ENCODE assay signal across 7 cellular contexts in the genomic region with DNA sequence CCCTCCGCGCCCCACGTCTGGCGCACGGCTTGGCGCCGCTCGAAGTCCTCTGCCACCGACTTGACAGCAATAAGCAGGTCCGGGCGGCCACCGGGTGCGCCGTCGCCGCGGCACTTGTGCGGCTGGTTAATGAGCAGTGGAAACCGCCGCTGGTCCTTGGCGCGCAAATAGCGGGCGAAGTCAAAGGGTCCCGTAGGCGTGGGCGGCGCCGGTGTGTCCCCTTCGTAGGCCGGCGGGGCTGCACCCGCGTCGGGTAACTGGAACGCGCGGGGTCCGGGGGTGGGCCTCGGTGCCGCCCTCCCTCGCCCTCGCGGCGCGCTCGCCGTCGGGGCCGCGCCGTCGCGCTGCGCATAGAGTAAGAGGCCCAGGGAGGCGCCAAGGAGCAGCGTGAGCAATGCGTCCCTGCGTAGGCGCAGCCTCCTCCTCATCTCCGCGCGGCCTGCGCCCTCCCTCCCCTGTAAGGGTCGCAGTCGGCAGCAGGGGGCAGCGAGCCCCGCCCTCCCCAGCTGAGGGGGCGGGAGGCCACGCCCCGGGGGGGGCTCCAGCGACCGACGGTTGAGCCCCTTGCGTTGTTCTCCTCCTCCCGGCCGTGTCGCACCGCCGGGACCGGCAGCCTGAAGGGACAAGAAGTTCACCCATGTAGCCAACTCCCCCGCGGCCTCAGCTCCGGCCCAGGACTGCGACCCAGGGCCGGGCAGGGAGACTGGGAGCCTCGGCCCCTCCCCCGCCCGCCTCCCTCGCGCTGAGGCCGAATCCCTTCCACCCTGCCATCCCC. TPM values are rescaled to one million over a fixed set of nuclear protein-coding genes. Genes with fewer than 3 reads are reported as not detected.
DNase-seq lines count a peak whose midpoint lies in the region; ATAC-seq, FAIRE-seq and TF ChIP-seq lines count a peak whose summit lies in the region.

No MANE protein-coding gene starts in this region.

- no peak overlapping the region for H4K91ac ChIP-seq in H1 (replicated peaks; ENCODE audit: insufficient read length, low read length)

- no peak overlapping the region for H2AK5ac ChIP-seq in H1 (ENCODE audit: low read depth, low read length)

- H3K27me3 ChIP-seq in H1 (replicated peaks in 1 of 4; ENCODE audit: control insufficient read depth in 3 of 4, extremely low read depth in 1 of 4, insufficient read depth in 3 of 4, low read length in 3 of 4) (peaks cover 27 to 49% (median 41%) of the 10 kb centered on the region in 4 experiments), mononuclear cell (ENCODE audit: insufficient read depth, low read length) (peaks cover 21% of the 10 kb centered on the region), tibial artery (peaks cover 0 to 4% of the 10 kb centered on the region in 2 donors)

- peak; percentile 51 for DNase-seq in T-helper 2 cell treated with Interferon-gamma antibody and Interleukin-4, amounts not matched to agents 5 μg/mL and 100 μg/mL, for 36 hours (ENCODE audit: low spot score)
- DNase-seq in H1 (ENCODE audit: low read depth in 1 of 2, low spot score in 2 of 2) (peak in 1 of 2 experiments; percentile 94), tibial artery (peak in 1 of 2 donors; percentile 50), A172 (ENCODE audit: low spot score) (no peak)

- H2AFZ ChIP-seq in H1 (ENCODE audit: low read length), result no peak overlapping the region; the same call in 1 of the 2 replicates

- no peaks in the 10 kb centered on the region; a peak in 1 of 4 replicates for H3K9me3 ChIP-seq in H1 (ENCODE audit: insufficient read depth in 2 of 2, low read depth in 1 of 2, low read length in 1 of 2)
- no peaks in the 10 kb centered on the region for H3K9me3 ChIP-seq in mononuclear cell (ENCODE audit: low read depth, low read length)
- H3K9me3 ChIP-seq in tibial artery, result no peaks in the 10 kb centered on the region

- H3K23me2 ChIP-seq in H1 (ENCODE audit: low read depth, low read length), result peaks cover 17% of the 10 kb centered on the region; the same call in 1 of the 2 replicates

- no peak overlapping the region for H3K23ac ChIP-seq in H1 (ENCODE audit: insufficient read length)

- peak in 2 of 3 experiments; percentile 31 to 34; a peak in 2 of 4 replicates for TF ChIP-seq CTCF in H1 (IDR thresholded peaks at IDR 0.05; ENCODE audit: control extremely low read depth in 1 of 3, insufficient read depth in 1 of 3, low read depth in 1 of 3, low read length in 3 of 3)
- peak in 1 of 2 experiments; percentile 4 for TF ChIP-seq CTCF in tibial artery (IDR thresholded peaks at IDR 0.05)

- no peak overlapping the region for H2BK120ac ChIP-seq in H1 (replicated peaks; ENCODE audit: low read depth, low read length)

- no peak overlapping the region for H3K27ac Mint-ChIP-seq in T-helper 2 cell treated with Interferon-gamma antibody and Interleukin-4, amounts not matched to agents 5 μg/mL and 100 μg/mL, for 36 hours

- H3K4ac ChIP-seq in H1 (replicated peaks; ENCODE audit: insufficient read length, low read depth, low read length), result no peak overlapping the region

- no peak overlapping the region for H3K27ac ChIP-seq in H1 (ENCODE audit: low read depth, low read length)
- peak overlapping the region; percentile 89 to 94 for H3K27ac ChIP-seq in tibial artery

- H3K36me3 Mint-ChIP-seq in T-helper 2 cell treated with Interferon-gamma antibody and Interleukin-4, amounts not matched to agents 5 μg/mL and 100 μg/mL, for 36 hours (ENCODE audit: low read depth), result peaks cover 34% of the 10 kb centered on the region

- ATAC-seq in GM18867 (IDR thresholded peaks at IDR 0.05; ENCODE audit: unreplicated experiment), result peak; percentile 10
- ATAC-seq in HG03025 (IDR thresholded peaks at IDR 0.05; ENCODE audit: low FRiP score, unreplicated experiment), result peak; percentile 25

- H3K27me3 Mint-ChIP-seq in T-helper 2 cell treated with Interferon-gamma antibody and Interleukin-4, amounts not matched to agents 5 μg/mL and 100 μg/mL, for 36 hours (ENCODE audit: low read depth), result no peaks in the 10 kb centered on the region

- H3K4me1 ChIP-seq in H1 (replicated peaks in 1 of 4; ENCODE audit: control insufficient read depth in 3 of 4, insufficient read depth in 4 of 4, low read length in 3 of 4) (peaks cover 0 to 11% (median 9%) of the 10 kb centered on the region in 4 experiments; a peak in 5 of 7 replicates), mononuclear cell (ENCODE audit: insufficient read depth, low read length) (peaks cover 22% of the 10 kb centered on the region), tibial artery (peaks cover 0 to 29% (median 19%) of the 10 kb centered on the region in 4 donors)

- no peak for TF ChIP-seq EP300 in H1 (IDR thresholded peaks at IDR 0.05; ENCODE audit: borderline replicate concordance in 1 of 2, low read depth in 2 of 2, low read length in 2 of 2)

- no peaks in the 10 kb centered on the region for H3K79me2 ChIP-seq in H1 (ENCODE audit: control insufficient read depth in 1 of 2, insufficient read depth in 2 of 2, low read length in 2 of 2)

- TF ChIP-seq RAD21 in H1 (IDR thresholded peaks at IDR 0.05 in 1 of 2, conservative IDR thresholded peaks at IDR 0.05 in 1 of 2; ENCODE audit: low read depth in 2 of 2, low read length in 2 of 2), result peak in 1 of 2 experiments; percentile 1; a peak in 1 of 4 replicates

- H3K4me1 Mint-ChIP-seq in T-helper 2 cell treated with Interferon-gamma antibody and Interleukin-4, amounts not matched to agents 5 μg/mL and 100 μg/mL, for 36 hours (ENCODE audit: low read depth), result peaks cover 19% of the 10 kb centered on the region

- no peak for FAIRE-seq in H1 (lab: Jason Lieb, UNC)

- H2BK12ac ChIP-seq in H1 (ENCODE audit: low read depth, low read length), result no peak overlapping the region

- no peak overlapping the region; the same call in 1 of the 2 replicates for H2BK5ac ChIP-seq in H1 (ENCODE audit: low read depth, low read length)

- peak overlapping the region; percentile 80 to 92 for H3K4me2 ChIP-seq in H1 (ENCODE audit: insufficient read depth in 1 of 2, low read depth in 2 of 2, low read length in 2 of 2)

- H3K36me3 ChIP-seq in H1 (ENCODE audit: control insufficient read depth in 2 of 4, insufficient read depth in 4 of 4, low read length in 3 of 4), result peaks cover 11 to 18% (median 16%) of the 10 kb centered on the region in 4 experiments; a peak in 5 of 8 replicates
- H3K36me3 ChIP-seq in tibial artery, result peaks cover 8 to 39% (median 26%) of the 10 kb centered on the region in 3 donors

- H3K4me3 Mint-ChIP-seq in T-helper 2 cell treated with Interferon-gamma antibody and Interleukin-4, amounts not matched to agents 5 μg/mL and 100 μg/mL, for 36 hours, result peak overlapping the region; percentile 70

- intact Hi-C loops in tibial artery (cut with DNase I; ENCODE audit: low total_unique reads), result no loop called here

- peak overlapping the region; percentile 62 to 75 (median 72) for H3K4me3 ChIP-seq in H1 (ENCODE audit: extremely low read depth in 1 of 4, insufficient read depth in 2 of 4, low read depth in 3 of 4, low read length in 4 of 4)
- H3K4me3 ChIP-seq in mononuclear cell (ENCODE audit: low read length), result peak overlapping the region; percentile 30
- H3K4me3 ChIP-seq in tibial artery, result peak overlapping the region; percentile 63 to 70

- peaks cover 3 to 26% of the 10 kb centered on the region in 2 experiments for H4K20me1 ChIP-seq in H1 (replicated peaks in 1 of 2; ENCODE audit: control insufficient read depth in 1 of 2, insufficient read depth in 2 of 2, low read length in 2 of 2)

- H3K56ac ChIP-seq in H1 (replicated peaks; ENCODE audit: insufficient read length, low read depth, low read length), result peak overlapping the region; percentile 39

- H3K18ac ChIP-seq in H1 (ENCODE audit: extremely low read depth, low read length), result peak overlapping the region; percentile 97; the same call in 1 of the 2 replicates

- H2BK15ac ChIP-seq in H1 (ENCODE audit: low read length), result no peak overlapping the region

- H3K9ac ChIP-seq in H1 (replicated peaks in 1 of 4; ENCODE audit: extremely low read depth in 1 of 4, low read depth in 3 of 4, low read length in 3 of 4), result peak overlapping the region in 2 of 4 experiments; percentile 42 to 45; a peak in 2 of 7 replicates

- H4K8ac ChIP-seq in H1 (ENCODE audit: extremely low read depth, insufficient read depth, low read length), result peak overlapping the region; percentile 96

- POLR2A ChIA-PET in H1 (lab: Charles Lee; ENCODE audit: partially characterized antibody), result interaction anchor here (0.9 to 2.5 kb wide), 9 partner anchors 12 to 175 kb away, joined by 3 to 12 read pairs (median 5); a partner anchor contains a TSS

- 5% methylated on average over 44 of the region's 92 CpGs; no CpG with 5 or more reads in 1 of the 2 experiments for WGBS in H1 (ENCODE audit: extremely low coverage in 1 of 2, insufficient coverage in 1 of 2, insufficient read length in 1 of 2, insufficient replicate concordance in 2 of 2, low coverage in 1 of 2, low lambda C conversion rate in 2 of 2, missing lambda C conversion rate in 1 of 2), 2 experiments

- no peaks in the 10 kb centered on the region for H3K79me1 ChIP-seq in H1 (ENCODE audit: low read depth, low read length)

- peak overlapping the region; percentile 83 for H4K5ac ChIP-seq in H1 (ENCODE audit: insufficient read length, low read depth, low read length)

- H3K14ac ChIP-seq in H1 (ENCODE audit: insufficient read length), result no peak overlapping the region

- TF ChIP-seq POLR2A in H1 (IDR thresholded peaks at IDR 0.05; ENCODE audit: control extremely low read depth in 1 of 2, low read depth in 2 of 2, low read length in 2 of 2), result peak in 1 of 2 experiments; percentile 36; a peak in 1 of 3 replicates

- H3K9me3 Mint-ChIP-seq in T-helper 2 cell treated with Interferon-gamma antibody and Interleukin-4, amounts not matched to agents 5 μg/mL and 100 μg/mL, for 36 hours, result no peaks in the 10 kb centered on the region

- no peak overlapping the region for H2BK20ac ChIP-seq in H1 (ENCODE audit: low read length)

- CTCF ChIA-PET in H1 (lab: Charles Lee; ENCODE audit: partially characterized antibody), result interaction anchor here (0.6 to 14.1 kb wide), 23 partner anchors 9 to 364 kb away, joined by 3 to 291 read pairs (median 4); a partner anchor contains a TSS

RNA-seq across cellular contexts. Expression of a gene that starts 0.6 kb away (rescaled TPM):
- total RNA-seq in H1 (2021; fragmentation: NEBNext Ultra II Directional; extraction: Animal tissue kit (Norgen Biotek cat#: 25700)), result 3.5 and 4.7 TPM in 2 replicates
- 9.0 and 10.2 TPM in 2 replicates for polyA plus RNA-seq in H1 (2011; rRNA removed)
- 8.5 TPM for polyA plus RNA-seq in H1 (2011; cell fraction: cytosol; rRNA removed)
- polyA plus RNA-seq in H1 (2011; cell fraction: nucleus; rRNA removed), result 7.6 TPM
- polyA plus RNA-seq in H1 (2012, experiment 1 of 2), result 3.4 to 6.6 TPM (median 5.1 TPM) in 4 replicates
- polyA plus RNA-seq in H1 (2012, experiment 2 of 2), result 4.4 TPM
- polyA plus RNA-seq in H1 (2013, experiment 1 of 2), result 3.9 TPM
- polyA plus RNA-seq in H1 (2013, experiment 2 of 2), result 4.1 TPM
- polyA minus RNA-seq in H1 (2011; rRNA and poly(A)+ RNA removed), result 5.1 and 6.2 TPM in 2 replicates
- 6.9 TPM for polyA minus RNA-seq in H1 (2011; cell fraction: cytosol; rRNA and poly(A)+ RNA removed)
- 7.0 TPM for polyA minus RNA-seq in H1 (2011; cell fraction: nucleus; rRNA and poly(A)+ RNA removed)
- total RNA-seq in mononuclear cell, result 2.0 TPM
- 63.0 and 65.1 TPM in 2 replicates for total RNA-seq in A172 (2014; rRNA removed; shearing (Covaris generic))

RNA-seq across cellular contexts. Expression of a gene that starts 9.5 kb away (rescaled TPM):
- 0.19 and 0.29 TPM in 2 replicates for total RNA-seq in H1 (2021; fragmentation: NEBNext Ultra II Directional; extraction: Animal tissue kit (Norgen Biotek cat#: 25700))
- 0.50 and 0.60 TPM in 2 replicates for polyA plus RNA-seq in H1 (2011; rRNA removed)
- 0.89 TPM for polyA plus RNA-seq in H1 (2011; cell fraction: cytosol; rRNA removed)
- 0.68 TPM for polyA plus RNA-seq in H1 (2011; cell fraction: nucleus; rRNA removed)
- 0.24 to 0.53 TPM (median 0.46 TPM) in 4 replicates for polyA plus RNA-seq in H1 (2012, experiment 1 of 2)
- 0.35 TPM for polyA plus RNA-seq in H1 (2012, experiment 2 of 2)
- 0.14 TPM for polyA plus RNA-seq in H1 (2013, experiment 1 of 2)
- polyA plus RNA-seq in H1 (2013, experiment 2 of 2), result 0.17 TPM
- polyA minus RNA-seq in H1 (2011; rRNA and poly(A)+ RNA removed), result 0.22 TPM in 1 of 2 replicates, not detected in the other
- 0.95 TPM for polyA minus RNA-seq in H1 (2011; cell fraction: cytosol; rRNA and poly(A)+ RNA removed)
- polyA minus RNA-seq in H1 (2011; cell fraction: nucleus; rRNA and poly(A)+ RNA removed), result 0.60 TPM
- total RNA-seq in mononuclear cell, result 18.4 TPM
- total RNA-seq in A172 (2014; rRNA removed; shearing (Covaris generic)), result 28.9 and 36.1 TPM in 2 replicates

RNA-seq across cellular contexts. Expression of a gene that starts 9.5 kb away (rescaled TPM):
- total RNA-seq in H1 (2021; fragmentation: NEBNext Ultra II Directional; extraction: Animal tissue kit (Norgen Biotek cat#: 25700)), result not detected in 2 replicates
- polyA plus RNA-seq in H1 (2011; rRNA removed), result 0.11 and 0.67 TPM in 2 replicates
- 0.26 TPM for polyA plus RNA-seq in H1 (2011; cell fraction: cytosol; rRNA removed)
- polyA plus RNA-seq in H1 (2011; cell fraction: nucleus; rRNA removed), result 0.81 TPM
- polyA plus RNA-seq in H1 (2012, experiment 1 of 2), result 0.13 to 0.43 TPM in 2 of 4 replicates, not detected in the others
- not detected for polyA plus RNA-seq in H1 (2012, experiment 2 of 2)
- polyA plus RNA-seq in H1 (2013, experiment 1 of 2), result 0.12 TPM
- polyA plus RNA-seq in H1 (2013, experiment 2 of 2), result not detected
- polyA minus RNA-seq in H1 (2011; rRNA and poly(A)+ RNA removed), result not detected in 2 replicates
- polyA minus RNA-seq in H1 (2011; cell fraction: cytosol; rRNA and poly(A)+ RNA removed), result 2.0 TPM
- polyA minus RNA-seq in H1 (2011; cell fraction: nucleus; rRNA and poly(A)+ RNA removed), result not detected
- total RNA-seq in mononuclear cell, result 8.5 TPM
- total RNA-seq in A172 (2014; rRNA removed; shearing (Covaris generic)), result 7.3 and 9.0 TPM in 2 replicates

RNA-seq across cellular contexts. Expression of a gene that starts 14.3 kb away (rescaled TPM):
- total RNA-seq in H1 (2021; fragmentation: NEBNext Ultra II Directional; extraction: Animal tissue kit (Norgen Biotek cat#: 25700)), result not detected in 2 replicates
- polyA plus RNA-seq in H1 (2011; rRNA removed), result 0.14 and 0.93 TPM in 2 replicates
- 0.92 TPM for polyA plus RNA-seq in H1 (2011; cell fraction: cytosol; rRNA removed)
- polyA plus RNA-seq in H1 (2011; cell fraction: nucleus; rRNA removed), result 8.0 TPM
- 0.62 to 1.0 TPM (median 0.74 TPM) in 3 of 4 replicates, not detected in the other for polyA plus RNA-seq in H1 (2012, experiment 1 of 2)
- polyA plus RNA-seq in H1 (2012, experiment 2 of 2), result not detected
- polyA plus RNA-seq in H1 (2013, experiment 1 of 2), result 0.20 TPM
- 0.11 TPM for polyA plus RNA-seq in H1 (2013, experiment 2 of 2)
- polyA minus RNA-seq in H1 (2011; rRNA and poly(A)+ RNA removed), result not detected in 2 replicates
- polyA minus RNA-seq in H1 (2011; cell fraction: cytosol; rRNA and poly(A)+ RNA removed), result not detected
- polyA minus RNA-seq in H1 (2011; cell fraction: nucleus; rRNA and poly(A)+ RNA removed), result not detected
- total RNA-seq in mononuclear cell, result 2.7 TPM
- total RNA-seq in A172 (2014; rRNA removed; shearing (Covaris generic)), result 5.8 and 10.9 TPM in 2 replicates

RNA-seq across cellular contexts. Expression of a gene that starts 20.1 kb away (rescaled TPM):
- total RNA-seq in H1 (2021; fragmentation: NEBNext Ultra II Directional; extraction: Animal tissue kit (Norgen Biotek cat#: 25700)), result 1.6 and 2.2 TPM in 2 replicates
- polyA plus RNA-seq in H1 (2011; rRNA removed), result 4.1 and 4.6 TPM in 2 replicates
- 4.0 TPM for polyA plus RNA-seq in H1 (2011; cell fraction: cytosol; rRNA removed)
- polyA plus RNA-seq in H1 (2011; cell fraction: nucleus; rRNA removed), result 3.7 TPM
- 4.4 to 10.7 TPM (median 5.5 TPM) in 4 replicates for polyA plus RNA-seq in H1 (2012, experiment 1 of 2)
- polyA plus RNA-seq in H1 (2012, experiment 2 of 2), result 1.4 TPM
- 3.2 TPM for polyA plus RNA-seq in H1 (2013, experiment 1 of 2)
- 2.0 TPM for polyA plus RNA-seq in H1 (2013, experiment 2 of 2)
- polyA minus RNA-seq in H1 (2011; rRNA and poly(A)+ RNA removed), result 0.60 and 2.1 TPM in 2 replicates
- not detected for polyA minus RNA-seq in H1 (2011; cell fraction: cytosol; rRNA and poly(A)+ RNA removed)
- polyA minus RNA-seq in H1 (2011; cell fraction: nucleus; rRNA and poly(A)+ RNA removed), result 3.2 TPM
- 0.73 TPM for total RNA-seq in mononuclear cell
- total RNA-seq in A172 (2014; rRNA removed; shearing (Covaris generic)), result 11.2 and 19.6 TPM in 2 replicates

Comparison
In these comparisons a context has a peak if more than half of its experiments do, and no peak if none do; other contexts are left out.
1. RNA of a gene that starts 0.6 kb away (total RNA-seq): 63.0 to 65.1 TPM in A172; 3.5 to 4.7 TPM in H1 and 2.0 TPM in mononuclear cell (single experiment); every median in the first group is over 10 times any median in the second.
2. RNA of a gene that starts 9.5 kb away (total RNA-seq): 28.9 to 36.1 TPM in A172 and 18.4 TPM in mononuclear cell (single experiment); 0.19 to 0.29 TPM in H1; every median in the first group is over 10 times any median in the second.
3. Peak in every context shown above with its lines, with median percentiles within 50 percentile points of each other: H3K4me3 ChIP-seq.